In the genomic region with DNA sequence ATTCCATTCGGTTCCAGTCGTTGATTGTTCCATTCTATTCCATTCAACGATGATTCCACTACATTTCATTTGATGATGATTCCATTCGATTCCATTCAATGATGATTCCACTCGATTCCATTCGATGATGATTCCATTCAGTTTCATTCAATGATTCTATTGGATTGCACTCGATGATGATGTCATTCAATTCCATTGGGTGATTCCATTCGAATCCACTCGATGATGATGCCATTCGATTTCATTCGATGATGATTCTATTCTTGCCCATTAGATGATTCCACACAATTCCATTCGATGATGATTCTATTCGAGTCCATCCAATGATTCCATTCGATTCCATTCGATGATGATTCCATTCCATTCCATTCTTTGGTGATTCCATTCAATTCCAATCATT, we compare ENCODE assay signal across 30 cellular contexts.
"Had no signal": no experiment of that assay in that cellular context is flagged by ENCODE, and none has a peak within 500 bp of the region (broad histone marks: within the 10 kb centered on the region; RNA-seq: fewer than 3 reads in every experiment).

No MANE protein-coding gene starts in this region.

- H3K27me3 ChIP-seq: neutrophil, pancreas, spleen, suprapubic skin, testis, tibial artery, transverse colon, upper lobe of right lung, uterus had no signal

- H3K4me3 ChIP-seq: pancreas, psoas muscle, skin epidermis, smooth muscle cell, spleen, suprapubic skin, testis, tibial artery, transverse colon, upper lobe of right lung, uterus had no signal

- H3K27ac Mint-ChIP-seq: naive thymus-derived CD8-positive, alpha-beta T cell; natural killer cell treated with Interleukin-12 subunit alpha and Interleukin-12 subunit beta and Interleukin-15 and Interleukin-18, amount 100 ng/mL, for 72 hours; nephron progenitor cell; stimulated activated memory B cell treated with anti-CD40 and anti-IgM and Interleukin-4, amounts not matched to agents 10 μg/mL and 1 μg/mL and 100 μg/mL, for 72 hours; stimulated activated naive CD8-positive, alpha-beta T cell treated with anti-CD3 and anti-CD28 coated beads, Interleukin-15, amount 100 ng/mL, for 72 hours; type B pancreatic cell had no signal

- H3K27ac ChIP-seq: neutrophil, pancreas, psoas muscle, skin epidermis, spleen, suprapubic skin, testis, tibial artery, transverse colon, upper lobe of right lung, uterus had no signal

- H3K4me3 Mint-ChIP-seq: naive thymus-derived CD8-positive, alpha-beta T cell; natural killer cell treated with Interleukin-12 subunit alpha and Interleukin-12 subunit beta and Interleukin-15 and Interleukin-18, amount 100 ng/mL, for 72 hours; nephron progenitor cell; neural crest cell; stimulated activated memory B cell treated with anti-CD40 and anti-IgM and Interleukin-4, amounts not matched to agents 10 μg/mL and 1 μg/mL and 100 μg/mL, for 72 hours; stimulated activated naive CD8-positive, alpha-beta T cell treated with anti-CD3 and anti-CD28 coated beads, Interleukin-15, amount 100 ng/mL, for 72 hours; type B pancreatic cell had no signal

- H3K4me1 ChIP-seq: pancreas, psoas muscle, spleen, suprapubic skin, testis, tibial artery, transverse colon, upper lobe of right lung, uterus had no signal

- H3K27me3 Mint-ChIP-seq: naive thymus-derived CD8-positive, alpha-beta T cell; natural killer cell treated with Interleukin-12 subunit alpha and Interleukin-12 subunit beta and Interleukin-15 and Interleukin-18, amount 100 ng/mL, for 72 hours; stimulated activated memory B cell treated with anti-CD40 and anti-IgM and Interleukin-4, amounts not matched to agents 10 μg/mL and 1 μg/mL and 100 μg/mL, for 72 hours; stimulated activated naive CD8-positive, alpha-beta T cell treated with anti-CD3 and anti-CD28 coated beads, Interleukin-15, amount 100 ng/mL, for 72 hours; type B pancreatic cell had no signal

- DNase-seq: naive thymus-derived CD8-positive, alpha-beta T cell; nephron progenitor cell; nucleus accumbens; pancreas; psoas muscle; right cardiac atrium; spleen; stimulated activated CD4-positive, alpha-beta T cell treated with anti-CD3 and anti-CD28 coated beads, Interleukin-12 subunit alpha, Interleukin-12 subunit beta, amount 100 ng/mL, for 4 hours; stimulated activated CD4-positive, alpha-beta T cell treated with anti-CD3 and anti-CD28 coated beads, Interleukin-1b, Interleukin-23, amount 100 ng/mL, for 48 hours; stimulated activated CD4-positive, alpha-beta T cell treated with anti-CD3 and anti-CD28 coated beads, Interleukin-4, amount 100 ng/mL, for 1 hour; stimulated activated CD4-positive, alpha-beta T cell treated with anti-CD3 and anti-CD28 coated beads, Interleukin-4, amount 100 ng/mL, for 4 hours; stimulated activated CD8-positive, alpha-beta memory T cell treated with anti-CD3 and anti-CD28 coated beads, Interleukin-4, amount 100 ng/mL, for 48 hours; stimulated activated naive CD4-positive, alpha-beta T cell; stimulated activated naive CD8-positive, alpha-beta T cell treated with anti-CD3 and anti-CD28 coated beads, Interleukin-15, amount 100 ng/mL, for 72 hours; stimulated activated naive CD8-positive, alpha-beta T cell treated with anti-CD3 and anti-CD28 coated beads, Interleukin-15, Interleukin-2, amounts not matched to agents 100 U/mL and 50 U/mL, for 24 hours; substantia nigra; testis; tibial artery; transverse colon; upper lobe of right lung; uterus had no signal

- ATAC-seq: naive thymus-derived CD8-positive, alpha-beta T cell; natural killer cell treated with Interleukin-12 subunit alpha and Interleukin-12 subunit beta and Interleukin-15 and Interleukin-18, amount 100 ng/mL, for 72 hours; pancreas; psoas muscle; right cardiac atrium; sciatic nerve; stimulated activated memory B cell treated with anti-CD40 and anti-IgM and Interleukin-4, amounts not matched to agents 10 μg/mL and 1 μg/mL and 100 μg/mL, for 72 hours; stimulated activated naive CD8-positive, alpha-beta T cell treated with anti-CD3 and anti-CD28 coated beads, Interleukin-15, amount 100 ng/mL, for 72 hours; stimulated activated naive CD8-positive, alpha-beta T cell treated with anti-CD3 and anti-CD28 coated beads, Interleukin-15, Interleukin-2, amounts not matched to agents 100 U/mL and 50 U/mL, for 24 hours; upper lobe of right lung had no signal

- H3K36me3 ChIP-seq: neutrophil, pancreas, spleen, suprapubic skin, tibial artery, transverse colon, upper lobe of right lung, uterus had no signal

- H3K4me1 Mint-ChIP-seq: naive thymus-derived CD8-positive, alpha-beta T cell; nephron progenitor cell; neural crest cell; stimulated activated memory B cell treated with anti-CD40 and anti-IgM and Interleukin-4, amounts not matched to agents 10 μg/mL and 1 μg/mL and 100 μg/mL, for 72 hours; stimulated activated naive CD8-positive, alpha-beta T cell treated with anti-CD3 and anti-CD28 coated beads, Interleukin-15, amount 100 ng/mL, for 72 hours had no signal

- H3K9me3 ChIP-seq: testis, uterus had no signal

- H3K9me3 Mint-ChIP-seq: nephron progenitor cell, neural crest cell, type B pancreatic cell had no signal
